ENCODE assay signal across 23 cellular contexts in genomic region chr20:58596244-58597010, GRCh38. TPM values are rescaled to one million over a fixed set of nuclear protein-coding genes. Genes with fewer than 3 reads are reported as not detected.
DNase-seq lines count a peak whose midpoint lies in the region; FAIRE-seq and TF ChIP-seq lines count a peak whose summit lies in the region.
"Had no signal": no experiment of that assay in that cellular context is flagged by ENCODE, and none has a peak within 500 bp of the region (broad histone marks: within the 10 kb centered on the region; RNA-seq: fewer than 3 reads in every experiment).

No MANE protein-coding gene starts in this region.

- H3K36me3 ChIP-seq in H1 (ENCODE audit: control insufficient read depth in 2 of 4, insufficient read depth in 4 of 4, low read length in 3 of 4), result no peaks in the 10 kb centered on the region
- H3K36me3 ChIP-seq in muscle layer of duodenum (ENCODE audit: control insufficient read depth in 1 of 2, insufficient read depth in 2 of 2, low read length in 2 of 2), result no peaks in the 10 kb centered on the region
- no peaks in the 10 kb centered on the region for H3K36me3 ChIP-seq in stomach
- H3K36me3 ChIP-seq: brain microvascular endothelial cell had no signal

- no peak for TF ChIP-seq RAD21 in H1 (IDR thresholded peaks at IDR 0.05 in 1 of 2, conservative IDR thresholded peaks at IDR 0.05 in 1 of 2; ENCODE audit: low read depth in 2 of 2, low read length in 2 of 2)

- no peak overlapping the region for H3K4me3 Mint-ChIP-seq in endothelial cell (ENCODE audit: unreplicated experiment)
- H3K4me3 Mint-ChIP-seq: activated naive CD8-positive, alpha-beta T cell treated with anti-CD3 and anti-CD28 coated beads, Interleukin-2, amount 50 U/mL, for 24 hours; CD4-positive, CD25-positive, alpha-beta regulatory T cell had no signal

- POLR2A ChIA-PET in H1 (lab: Charles Lee; ENCODE audit: partially characterized antibody), result interaction anchor here (1.3 kb wide), 1 partner anchor 9 kb away, joined by 4 read pairs; no protein-coding TSS in a partner anchor

- DNase-seq in HTR-8/SVneo (ENCODE audit: insufficient read length, low spot score) (no peak), H1 (ENCODE audit: low read depth in 1 of 2, low spot score in 2 of 2) (no peak), stomach (no peak), NCI-H1048 (lab: John Stamatoyannopoulos, UW) (no peak), SW 1271 (lab: John Stamatoyannopoulos, UW) (no peak), endothelial cell (ENCODE audit: low spot score) (no peak), NOMO-1 (lab: John Stamatoyannopoulos, UW; ENCODE audit: unreplicated experiment in 2 of 2) (no peak)
- DNase-seq: activated CD4-positive, alpha-beta T cell treated with anti-CD3 and anti-CD28 coated beads, Interleukin-2, amount 50 U/mL, for 4 hours; activated CD8-positive, alpha-beta memory T cell treated with anti-CD3 and anti-CD28 coated beads, Interleukin-2, amount 50 U/mL, for 48 hours; activated naive CD8-positive, alpha-beta T cell treated with anti-CD3 and anti-CD28 coated beads, Interleukin-2, amount 50 U/mL, for 24 hours; brain microvascular endothelial cell; CD4-positive, CD25-positive, alpha-beta regulatory T cell; DMS153; NCI-H187 treated with DMSO at 0.1 percent for 48 hours; NCI-H226; NCI-H774; PC-3; testis had no signal

- H3K79me1 ChIP-seq in H1 (ENCODE audit: low read depth, low read length), result no peaks in the 10 kb centered on the region

- TF ChIP-seq CTCF in H1 (IDR thresholded peaks at IDR 0.05; ENCODE audit: control extremely low read depth in 1 of 3, insufficient read depth in 1 of 3, low read depth in 1 of 3, low read length in 3 of 3) (no peak), stomach (IDR thresholded peaks at IDR 0.05) (no peak), endothelial cell (IDR thresholded peaks at IDR 0.05; ENCODE audit: unreplicated experiment) (no peak)

- H4K91ac ChIP-seq in H1 (replicated peaks; ENCODE audit: insufficient read length, low read length), result no peak overlapping the region

- no peaks in the 10 kb centered on the region for H3K27me3 Mint-ChIP-seq in endothelial cell (ENCODE audit: unreplicated experiment)
- H3K27me3 Mint-ChIP-seq: activated naive CD8-positive, alpha-beta T cell treated with anti-CD3 and anti-CD28 coated beads, Interleukin-2, amount 50 U/mL, for 24 hours had no signal

- CTCF ChIA-PET in H1 (lab: Charles Lee; ENCODE audit: partially characterized antibody), result no interaction called here

- FAIRE-seq in HTR-8/SVneo (lab: Jason Lieb, UNC) (peak; percentile 9), H1 (lab: Jason Lieb, UNC) (no peak)
- FAIRE-seq: endothelial cell of umbilical vein, GM12878, H54 had no signal

- H3K9ac ChIP-seq in H1 (replicated peaks in 1 of 4; ENCODE audit: extremely low read depth in 1 of 4, low read depth in 3 of 4, low read length in 3 of 4), result no peak overlapping the region

- intact Hi-C loops in stomach (cut with DNase I; ENCODE audit: low total_unique reads), result no loop called here

- H3K27ac Mint-ChIP-seq in endothelial cell (ENCODE audit: unreplicated experiment), result no peak overlapping the region
- H3K27ac Mint-ChIP-seq: activated naive CD8-positive, alpha-beta T cell treated with anti-CD3 and anti-CD28 coated beads, Interleukin-2, amount 50 U/mL, for 24 hours had no signal

- no peaks in the 10 kb centered on the region for H3K79me2 ChIP-seq in H1 (ENCODE audit: control insufficient read depth in 1 of 2, insufficient read depth in 2 of 2, low read length in 2 of 2)

- no peaks in the 10 kb centered on the region for H4K20me1 ChIP-seq in H1 (replicated peaks in 1 of 2; ENCODE audit: control insufficient read depth in 1 of 2, insufficient read depth in 2 of 2, low read length in 2 of 2)

- no peak overlapping the region for H2BK120ac ChIP-seq in H1 (replicated peaks; ENCODE audit: low read depth, low read length)

- 94% methylated on average over 17 of the region's 17 CpGs; no CpG with 5 or more reads in 1 of the 2 experiments for WGBS in H1 (ENCODE audit: extremely low coverage in 1 of 2, insufficient coverage in 1 of 2, insufficient read length in 1 of 2, insufficient replicate concordance in 2 of 2, low coverage in 1 of 2, low lambda C conversion rate in 2 of 2, missing lambda C conversion rate in 1 of 2), 2 experiments
- WGBS in stomach, 5 donors, result 70 to 84% (median 76%) methylated on average over 17 of the region's 17 CpGs

- H3K27ac ChIP-seq in H1 (ENCODE audit: low read depth, low read length) (no peak overlapping the region), muscle layer of duodenum (ENCODE audit: low read length) (peak overlapping the region; percentile 54), stomach (peak overlapping the region in 4 of 5 donors; percentile 63 to 72 (median 68))
- H3K27ac ChIP-seq: brain microvascular endothelial cell, testis, VCaP had no signal

- no peaks in the 10 kb centered on the region for H3K36me3 Mint-ChIP-seq in endothelial cell (ENCODE audit: low read depth, unreplicated experiment)
- H3K36me3 Mint-ChIP-seq: CD4-positive, CD25-positive, alpha-beta regulatory T cell had no signal

- no peak overlapping the region for H3K4me2 ChIP-seq in H1 (ENCODE audit: insufficient read depth in 1 of 2, low read depth in 2 of 2, low read length in 2 of 2)

- no peak overlapping the region for H3K56ac ChIP-seq in H1 (replicated peaks; ENCODE audit: insufficient read length, low read depth, low read length)

- no peak overlapping the region for H2BK12ac ChIP-seq in H1 (ENCODE audit: low read depth, low read length)

- H3K23me2 ChIP-seq in H1 (ENCODE audit: low read depth, low read length), result no peaks in the 10 kb centered on the region; the same call in 1 of the 2 replicates

- no peak overlapping the region for H3K23ac ChIP-seq in H1 (ENCODE audit: insufficient read length)

- no peak overlapping the region for H4K5ac ChIP-seq in H1 (ENCODE audit: insufficient read length, low read depth, low read length)

- no peak overlapping the region for H2BK5ac ChIP-seq in H1 (ENCODE audit: low read depth, low read length)

- TF ChIP-seq EP300 in H1 (IDR thresholded peaks at IDR 0.05; ENCODE audit: borderline replicate concordance in 1 of 2, low read depth in 2 of 2, low read length in 2 of 2), result no peak
- no peak for TF ChIP-seq EP300 in stomach (IDR thresholded peaks at IDR 0.05)

- H2BK15ac ChIP-seq in H1 (ENCODE audit: low read length), result no peak overlapping the region

- no peak for TF ChIP-seq POLR2A in H1 (IDR thresholded peaks at IDR 0.05; ENCODE audit: control extremely low read depth in 1 of 2, low read depth in 2 of 2, low read length in 2 of 2)
- no peak for TF ChIP-seq POLR2A in stomach (IDR thresholded peaks at IDR 0.05)

- no peak overlapping the region for H2BK20ac ChIP-seq in H1 (ENCODE audit: low read length)

- no peak overlapping the region for H2AFZ ChIP-seq in H1 (ENCODE audit: low read length)

- no peaks in the 10 kb centered on the region; a peak in 2 of 7 replicates for H3K27me3 ChIP-seq in H1 (replicated peaks in 1 of 4; ENCODE audit: control insufficient read depth in 3 of 4, extremely low read depth in 1 of 4, insufficient read depth in 3 of 4, low read length in 3 of 4)
- H3K27me3 ChIP-seq in muscle layer of duodenum (ENCODE audit: low read depth, low read length), result no peaks in the 10 kb centered on the region
- H3K27me3 ChIP-seq in stomach, result no peaks in the 10 kb centered on the region
- H3K27me3 ChIP-seq: brain microvascular endothelial cell, testis had no signal

- no peak overlapping the region for H3K18ac ChIP-seq in H1 (ENCODE audit: extremely low read depth, low read length)

- H3K9me3 ChIP-seq in H1 (ENCODE audit: insufficient read depth in 2 of 2, low read depth in 1 of 2, low read length in 1 of 2) (no peaks in the 10 kb centered on the region), muscle layer of duodenum (ENCODE audit: control insufficient read depth in 1 of 2, low read length in 2 of 2) (no peaks in the 10 kb centered on the region), stomach (no peaks in the 10 kb centered on the region)
- H3K9me3 ChIP-seq: testis had no signal

- H3K4me1 ChIP-seq in H1 (replicated peaks in 1 of 4; ENCODE audit: control insufficient read depth in 3 of 4, insufficient read depth in 4 of 4, low read length in 3 of 4), result no peaks in the 10 kb centered on the region
- H3K4me1 ChIP-seq in muscle layer of duodenum (ENCODE audit: control insufficient read depth in 1 of 2, insufficient read depth in 2 of 2, low read length in 2 of 2), result peaks cover 0 to 27% of the 10 kb centered on the region in 2 donors
- peaks cover 0 to 47% (median 19%) of the 10 kb centered on the region in 4 donors for H3K4me1 ChIP-seq in stomach
- H3K4me1 ChIP-seq: testis had no signal

- H3K14ac ChIP-seq in H1 (ENCODE audit: insufficient read length), result no peak overlapping the region

- no peaks in the 10 kb centered on the region for H3K4me1 Mint-ChIP-seq in endothelial cell (ENCODE audit: unreplicated experiment)
- H3K4me1 Mint-ChIP-seq: activated naive CD8-positive, alpha-beta T cell treated with anti-CD3 and anti-CD28 coated beads, Interleukin-2, amount 50 U/mL, for 24 hours; CD4-positive, CD25-positive, alpha-beta regulatory T cell had no signal

- H3K9me3 Mint-ChIP-seq in endothelial cell (ENCODE audit: unreplicated experiment), result no peaks in the 10 kb centered on the region
- H3K9me3 Mint-ChIP-seq: activated naive CD8-positive, alpha-beta T cell treated with anti-CD3 and anti-CD28 coated beads, Interleukin-2, amount 50 U/mL, for 24 hours had no signal

- no peak overlapping the region for H3K4ac ChIP-seq in H1 (replicated peaks; ENCODE audit: insufficient read length, low read depth, low read length)

- no peak overlapping the region for H4K8ac ChIP-seq in H1 (ENCODE audit: extremely low read depth, insufficient read depth, low read length)

- H2AK5ac ChIP-seq in H1 (ENCODE audit: low read depth, low read length), result no peak overlapping the region

- H3K4me3 ChIP-seq in H1 (ENCODE audit: extremely low read depth in 1 of 4, insufficient read depth in 2 of 4, low read depth in 3 of 4, low read length in 4 of 4) (no peak overlapping the region), muscle layer of duodenum (ENCODE audit: low read depth in 1 of 2, low read length in 2 of 2) (no peak overlapping the region), stomach (no peak overlapping the region)
- H3K4me3 ChIP-seq: GM12878, testis had no signal

TF ChIP-seq in H1, 55 proteins besides CTCF, POLR2A, EP300 and RAD21 (continues in another document):
- TF ChIP-seq KDM1A (IDR thresholded peaks at IDR 0.05; ENCODE audit: borderline replicate concordance, low read length), result peak; percentile 89

RNA-seq across cellular contexts. Expression of gene STX16, which starts 54.7 kb away (rescaled TPM):
- total RNA-seq in H1 (2021; fragmentation: NEBNext Ultra II Directional; extraction: Animal tissue kit (Norgen Biotek cat#: 25700)), result 61.6 and 64.4 TPM in 2 replicates
- polyA plus RNA-seq in H1 (2011; rRNA removed), result 45.2 and 45.3 TPM in 2 replicates
- polyA plus RNA-seq in H1 (2011; cell fraction: cytosol; rRNA removed), result 87.2 TPM
- polyA plus RNA-seq in H1 (2011; cell fraction: nucleus; rRNA removed), result 65.1 TPM
- polyA plus RNA-seq in H1 (2012, experiment 1 of 2), result 67.7 to 88.0 TPM (median 78.0 TPM) in 4 replicates
- polyA plus RNA-seq in H1 (2012, experiment 2 of 2), result 9.0 TPM
- 60.8 TPM for polyA plus RNA-seq in H1 (2013, experiment 1 of 2)
- polyA plus RNA-seq in H1 (2013, experiment 2 of 2), result 50.5 TPM
- polyA minus RNA-seq in H1 (2011; rRNA and poly(A)+ RNA removed), result 45.0 and 48.5 TPM in 2 replicates
- polyA minus RNA-seq in H1 (2011; cell fraction: cytosol; rRNA and poly(A)+ RNA removed), result 32.7 TPM
- 46.7 TPM for polyA minus RNA-seq in H1 (2011; cell fraction: nucleus; rRNA and poly(A)+ RNA removed)
- 100 to 1,000 TPM in 2 of 5 donors, 10 to 100 TPM in 3; 30.4 to 179 (median 79.0) TPM for total RNA-seq in stomach
- 10 to 100 TPM; 12.8 to 38.0 (median 14.8) TPM for polyA plus RNA-seq in stomach
- total RNA-seq in endothelial cell (ENCODE audit: unreplicated experiment), result 77.9 TPM
